Comparison of ENCODE assay signal across 21 cellular contexts in genomic region chr3:102037791-102038190, GRCh38.
"Had no signal": no experiment of that assay in that cellular context is flagged by ENCODE, and none has a peak within 500 bp of the region (broad histone marks: within the 10 kb centered on the region; RNA-seq: fewer than 3 reads in every experiment).

No MANE protein-coding gene starts in this region.

- FAIRE-seq: kidney, TTC549 had no signal

- H3K36me3 ChIP-seq: gastrocnemius medialis, heart left ventricle, suprapubic skin, vagina had no signal

- H3K9me3 ChIP-seq: gastrocnemius medialis, suprapubic skin, vagina had no signal

- H3K27ac ChIP-seq: gastrocnemius medialis, suprapubic skin, vagina had no signal

- H3K27ac Mint-ChIP-seq: activated CD4-positive, alpha-beta T cell treated with anti-CD3 and anti-CD28 coated beads, Interleukin-2, amount 10 ng/mL, durations not matched to agents 24 days and 14 days; activated CD8-positive, alpha-beta T cell treated with anti-CD3 and anti-CD28 coated beads, Interleukin-2, amount 10 ng/mL, durations not matched to agents 7 days and 5 days; activated T-cell treated with anti-CD3 and anti-CD28 coated beads, Interleukin-2, amount 50 U/mL, for 24 hours; nephron; stimulated activated naive CD8-positive, alpha-beta T cell treated with anti-CD3 and anti-CD28 coated beads, Interleukin-15, amount 100 ng/mL, for 72 hours; T-helper 2 cell treated with Interferon-gamma antibody and Interleukin-4, amounts not matched to agents 5 μg/mL and 100 μg/mL, for 36 hours; WTC11 had no signal

- ATAC-seq: activated CD8-positive, alpha-beta T cell treated with anti-CD3 and anti-CD28 coated beads, Interleukin-2, amount 10 ng/mL, durations not matched to agents 7 days and 5 days; gastrocnemius medialis; left lobe of liver; stimulated activated naive CD8-positive, alpha-beta T cell treated with anti-CD3 and anti-CD28 coated beads, Interleukin-15, amount 100 ng/mL, for 72 hours; WTC11 had no signal

- H3K4me1 ChIP-seq: gastrocnemius medialis, suprapubic skin, vagina had no signal

- H3K4me3 ChIP-seq: gastrocnemius medialis, heart left ventricle, lung, suprapubic skin, vagina had no signal

- H3K27me3 Mint-ChIP-seq: activated T-cell treated with anti-CD3 and anti-CD28 coated beads, Interleukin-2, amount 50 U/mL, for 24 hours; stimulated activated naive CD8-positive, alpha-beta T cell treated with anti-CD3 and anti-CD28 coated beads, Interleukin-15, amount 100 ng/mL, for 72 hours had no signal

- H3K4me3 Mint-ChIP-seq: activated CD4-positive, alpha-beta T cell treated with anti-CD3 and anti-CD28 coated beads, Interleukin-2, amount 10 ng/mL, durations not matched to agents 24 days and 14 days; activated CD8-positive, alpha-beta T cell treated with anti-CD3 and anti-CD28 coated beads, Interleukin-2, amount 10 ng/mL, durations not matched to agents 7 days and 5 days; activated T-cell treated with anti-CD3 and anti-CD28 coated beads, Interleukin-2, amount 50 U/mL, for 24 hours; nephron; stimulated activated naive CD8-positive, alpha-beta T cell treated with anti-CD3 and anti-CD28 coated beads, Interleukin-15, amount 100 ng/mL, for 72 hours; T-helper 2 cell treated with Interferon-gamma antibody and Interleukin-4, amounts not matched to agents 5 μg/mL and 100 μg/mL, for 36 hours; WTC11 had no signal

- H3K4me1 Mint-ChIP-seq: nephron; stimulated activated naive CD8-positive, alpha-beta T cell treated with anti-CD3 and anti-CD28 coated beads, Interleukin-15, amount 100 ng/mL, for 72 hours had no signal

- H3K27me3 ChIP-seq: gastrocnemius medialis, heart left ventricle, suprapubic skin, vagina had no signal

- DNase-seq: activated CD4-positive, alpha-beta T cell treated with anti-CD3 and anti-CD28 coated beads, Interleukin-2, amount 10 ng/mL, durations not matched to agents 24 days and 14 days; activated CD8-positive, alpha-beta T cell treated with anti-CD3 and anti-CD28 coated beads, Interleukin-2, amount 10 ng/mL, durations not matched to agents 7 days and 5 days; activated effector memory CD4-positive, alpha-beta T cell treated with Interleukin-2 at 50 U/mL for 16 hours; activated naive CD4-positive, alpha-beta T cell treated with anti-CD3 and anti-CD28 coated beads, Interleukin-2, amount 50 U/mL, for 16 hours; activated T-cell treated with anti-CD3 and anti-CD28 coated beads, Interleukin-2, amount 50 U/mL, for 24 hours; aorta; cerebellar nuclear complex; effector CD4-positive, alpha-beta T cell; gastrocnemius medialis; kidney; stimulated activated CD4-positive, alpha-beta T cell treated with anti-CD3 and anti-CD28 coated beads, Interleukin-2, amount 100 ng/mL, for 24 hours; stimulated activated naive CD8-positive, alpha-beta T cell treated with anti-CD3 and anti-CD28 coated beads, Interleukin-15, amount 100 ng/mL, for 72 hours had no signal
